In the genomic region with DNA sequence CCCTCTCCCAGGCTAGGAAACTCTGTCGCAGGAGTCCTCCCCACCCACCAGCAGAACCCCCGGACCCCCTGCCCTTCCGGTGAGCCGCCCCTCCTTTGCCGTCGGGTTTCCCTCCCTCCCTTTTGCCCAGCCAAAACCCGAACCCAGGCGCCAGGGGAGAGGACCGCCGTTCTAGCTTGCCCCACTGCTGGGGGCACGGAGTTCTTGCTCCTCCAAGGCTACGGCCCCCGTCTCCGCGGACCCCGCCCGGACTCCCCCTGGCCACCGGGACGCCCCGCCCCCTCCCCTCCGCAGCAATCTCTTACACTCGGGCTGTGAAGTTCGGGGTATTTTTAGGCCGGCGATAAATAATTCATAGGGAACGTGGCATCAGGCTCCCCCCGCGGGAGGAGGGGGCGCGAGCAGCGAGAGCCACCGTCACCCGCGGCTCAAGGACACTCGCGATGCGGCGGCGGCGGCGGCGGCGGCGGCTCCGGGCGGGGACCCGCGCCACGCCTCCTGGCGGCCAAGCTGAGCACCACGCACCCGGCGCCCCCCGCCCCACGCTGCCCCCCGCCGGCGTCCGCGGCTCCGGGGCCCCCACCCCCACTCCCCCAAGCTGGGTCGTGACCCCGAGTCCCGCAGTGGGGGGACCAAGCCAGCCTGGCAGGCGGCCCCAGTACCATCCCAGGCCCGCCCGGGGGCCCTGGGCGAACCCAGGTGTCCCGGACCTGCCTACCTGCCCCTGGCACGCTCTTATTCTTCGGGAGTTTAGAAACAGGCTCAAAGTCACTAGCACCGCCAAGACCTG, we compare ENCODE assay signal across 8 cellular contexts. TPM values are rescaled to one million over a fixed set of nuclear protein-coding genes. Genes with fewer than 3 reads are reported as not detected.
DNase-seq lines count a peak whose midpoint lies in the region; ATAC-seq and TF ChIP-seq lines count a peak whose summit lies in the region.

Gene GRIN2C (minus strand): TSS at position 447 of the 790 bp plus-strand sequence. CDS start 4,793 bp downstream, outside the sequence.

- no peak within 1 kb of the TSS for H3K27ac Mint-ChIP-seq in GM23338
- peak within 1 kb of the TSS in 1 of 2 donors; percentile 35 for H3K27ac Mint-ChIP-seq in effector memory CD8-positive, alpha-beta T cell

- H3K27ac ChIP-seq in GM23338 (ENCODE audit: low read depth), result no peak within 1 kb of the TSS
- H3K27ac ChIP-seq in smooth muscle cell (ENCODE audit: low read depth), result no peak within 1 kb of the TSS

- H3K27me3 ChIP-seq in GM23338 (ENCODE audit: insufficient read depth) (peaks cover 77% of the 10 kb centered on the region), smooth muscle cell (ENCODE audit: low read depth) (peaks cover 76% of the 10 kb centered on the region)

- H3K9ac ChIP-seq in smooth muscle cell (ENCODE audit: low read depth), result no peak within 1 kb of the TSS

- H3K4me1 ChIP-seq in GM23338 (ENCODE audit: insufficient read depth) (peaks cover 4% of the 10 kb centered on the region; the same call in 1 of the 2 replicates), smooth muscle cell (ENCODE audit: low read depth) (peaks cover 6% of the 10 kb centered on the region)

- DNase-seq in GM23338 (ENCODE audit: low spot score), result no peak
- peak in 3 of 5 experiments; percentile 10 to 35 (median 31) for DNase-seq in T-helper 2 cell
- peak in 2 of 3 experiments; percentile 32 to 35 for DNase-seq in effector memory CD8-positive, alpha-beta T cell
- no peak for DNase-seq in smooth muscle cell (lab: John Stamatoyannopoulos, UW; ENCODE audit: unreplicated experiment)
- DNase-seq in GM19238 (ENCODE audit: insufficient read length, low spot score), result no peak
- no peak for DNase-seq in effector CD8-positive, alpha-beta T cell (lab: John Stamatoyannopoulos, UW)
- no peak for DNase-seq in middle frontal gyrus (ENCODE audit: extremely low spot score, low spot score)

- 3% methylated on average over 19 of the region's 72 CpGs for WGBS in smooth muscle cell (ENCODE audit: low lambda C conversion rate)

- peak within 1 kb of the TSS; percentile 32; the same call in 1 of the 2 replicates for H2AFZ ChIP-seq in GM23338
- H2AFZ ChIP-seq in smooth muscle cell (ENCODE audit: low read depth), result no peak within 1 kb of the TSS

- ATAC-seq in GM23338, result peak; percentile 2
- peak; percentile 43 for ATAC-seq in effector memory CD8-positive, alpha-beta T cell (replicated peaks)
- ATAC-seq in HG03108 (IDR thresholded peaks at IDR 0.05; ENCODE audit: unreplicated experiment), result no peak

- H3K4me2 ChIP-seq in GM23338 (peak within 1 kb of the TSS; percentile 84), smooth muscle cell (peak within 1 kb of the TSS; percentile 75)

- H3K4me3 ChIP-seq in GM23338 (peak within 1 kb of the TSS; percentile 60), smooth muscle cell (peak within 1 kb of the TSS; percentile 37)

- no peaks in the 10 kb centered on the region for H3K36me3 ChIP-seq in GM23338 (ENCODE audit: insufficient read depth)
- H3K36me3 ChIP-seq in smooth muscle cell (ENCODE audit: low read depth), result no peaks in the 10 kb centered on the region

- H3F3A ChIP-seq in GM23338 (replicated peaks; ENCODE audit: low read depth) (peaks cover 8% of the 10 kb centered on the region; the same call in 1 of the 2 replicates), smooth muscle cell (ENCODE audit: low read depth) (no peaks in the 10 kb centered on the region)

- H3K4me3 Mint-ChIP-seq in GM23338, result peak within 1 kb of the TSS; percentile 68
- peak within 1 kb of the TSS; percentile 69 to 73 for H3K4me3 Mint-ChIP-seq in effector memory CD8-positive, alpha-beta T cell

- 0 out of 3 replicates have a peak, but pooled peaks cover 5% of the 10 kb centered on the region for H3K36me3 Mint-ChIP-seq in GM23338 (ENCODE audit: low read depth)
- peaks cover 5% of the 10 kb centered on the region for H3K36me3 Mint-ChIP-seq in effector memory CD8-positive, alpha-beta T cell (ENCODE audit: insufficient read depth)

- H3K9me3 ChIP-seq in smooth muscle cell (replicated peaks; ENCODE audit: low read depth), result no peaks in the 10 kb centered on the region

- TF ChIP-seq CTCF in GM23338 (conservative IDR thresholded peaks at IDR 0.05; ENCODE audit: low read depth in 2 of 2), result peak; percentile 21 to 40; a peak in 2 of 4 replicates
- peak; percentile 46 for TF ChIP-seq CTCF in smooth muscle cell (IDR thresholded peaks at IDR 0.05; ENCODE audit: borderline replicate concordance, insufficient read depth, poor library complexity, severe bottlenecking)

- no peaks in the 10 kb centered on the region for H3K9me3 Mint-ChIP-seq in GM23338
- H3K9me3 Mint-ChIP-seq in effector memory CD8-positive, alpha-beta T cell, result no peaks in the 10 kb centered on the region

- H3K79me2 ChIP-seq in GM23338 (replicated peaks; ENCODE audit: insufficient read depth) (no peaks in the 10 kb centered on the region), smooth muscle cell (ENCODE audit: low read depth) (no peaks in the 10 kb centered on the region)

- H3K9me2 ChIP-seq in GM23338 (ENCODE audit: insufficient read depth), result no peaks in the 10 kb centered on the region

- no peaks in the 10 kb centered on the region; the same call in 1 of the 2 replicates for H4K20me1 ChIP-seq in GM23338 (replicated peaks; ENCODE audit: insufficient read depth)
- H4K20me1 ChIP-seq in smooth muscle cell (ENCODE audit: low read depth), result peaks cover 3% of the 10 kb centered on the region

- peaks cover 73% of the 10 kb centered on the region for H3K27me3 Mint-ChIP-seq in GM23338 (ENCODE audit: insufficient read depth, low read depth, poor library complexity)
- peaks cover 66 to 75% of the 10 kb centered on the region in 2 donors for H3K27me3 Mint-ChIP-seq in effector memory CD8-positive, alpha-beta T cell

- peaks cover 4% of the 10 kb centered on the region for H3K4me1 Mint-ChIP-seq in GM23338
- H3K4me1 Mint-ChIP-seq in effector memory CD8-positive, alpha-beta T cell (ENCODE audit: low read depth in 2 of 2), result peaks cover 7 to 13% of the 10 kb centered on the region in 2 donors

TF ChIP-seq in GM23338, 12 proteins besides CTCF, POLR2A, EP300 and RAD21 (continues in another document):
- TF ChIP-seq ZNF331 (CRISPR knock-in tag; IDR thresholded peaks at IDR 0.05; ENCODE audit: low read depth) (no peak), EZH2phosphoT487 (IDR thresholded peaks at IDR 0.05; ENCODE audit: unreplicated experiment) (no peak), NANOG (IDR thresholded peaks at IDR 0.05; ENCODE audit: borderline replicate concordance) (no peak), ZNF114 (CRISPR knock-in tag; IDR thresholded peaks at IDR 0.05) (no peak), CREB1 (CRISPR knock-in tag; IDR thresholded peaks at IDR 0.05; ENCODE audit: low read depth) (no peak)
- TF ChIP-seq, protein P1, sequence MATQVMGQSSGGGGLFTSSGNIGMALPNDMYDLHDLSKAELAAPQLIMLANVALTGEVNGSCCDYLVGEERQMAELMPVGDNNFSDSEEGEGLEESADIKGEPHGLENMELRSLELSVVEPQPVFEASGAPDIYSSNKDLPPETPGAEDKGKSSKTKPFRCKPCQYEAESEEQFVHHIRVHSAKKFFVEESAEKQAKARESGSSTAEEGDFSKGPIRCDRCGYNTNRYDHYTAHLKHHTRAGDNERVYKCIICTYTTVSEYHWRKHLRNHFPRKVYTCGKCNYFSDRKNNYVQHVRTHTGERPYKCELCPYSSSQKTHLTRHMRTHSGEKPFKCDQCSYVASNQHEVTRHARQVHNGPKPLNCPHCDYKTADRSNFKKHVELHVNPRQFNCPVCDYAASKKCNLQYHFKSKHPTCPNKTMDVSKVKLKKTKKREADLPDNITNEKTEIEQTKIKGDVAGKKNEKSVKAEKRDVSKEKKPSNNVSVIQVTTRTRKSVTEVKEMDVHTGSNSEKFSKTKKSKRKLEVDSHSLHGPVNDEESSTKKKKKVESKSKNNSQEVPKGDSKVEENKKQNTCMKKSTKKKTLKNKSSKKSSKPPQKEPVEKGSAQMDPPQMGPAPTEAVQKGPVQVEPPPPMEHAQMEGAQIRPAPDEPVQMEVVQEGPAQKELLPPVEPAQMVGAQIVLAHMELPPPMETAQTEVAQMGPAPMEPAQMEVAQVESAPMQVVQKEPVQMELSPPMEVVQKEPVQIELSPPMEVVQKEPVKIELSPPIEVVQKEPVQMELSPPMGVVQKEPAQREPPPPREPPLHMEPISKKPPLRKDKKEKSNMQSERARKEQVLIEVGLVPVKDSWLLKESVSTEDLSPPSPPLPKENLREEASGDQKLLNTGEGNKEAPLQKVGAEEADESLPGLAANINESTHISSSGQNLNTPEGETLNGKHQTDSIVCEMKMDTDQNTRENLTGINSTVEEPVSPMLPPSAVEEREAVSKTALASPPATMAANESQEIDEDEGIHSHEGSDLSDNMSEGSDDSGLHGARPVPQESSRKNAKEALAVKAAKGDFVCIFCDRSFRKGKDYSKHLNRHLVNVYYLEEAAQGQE (IDR thresholded peaks at IDR 0.05; ENCODE audit: unreplicated experiment), result no peak
- TF ChIP-seq, protein P2, sequence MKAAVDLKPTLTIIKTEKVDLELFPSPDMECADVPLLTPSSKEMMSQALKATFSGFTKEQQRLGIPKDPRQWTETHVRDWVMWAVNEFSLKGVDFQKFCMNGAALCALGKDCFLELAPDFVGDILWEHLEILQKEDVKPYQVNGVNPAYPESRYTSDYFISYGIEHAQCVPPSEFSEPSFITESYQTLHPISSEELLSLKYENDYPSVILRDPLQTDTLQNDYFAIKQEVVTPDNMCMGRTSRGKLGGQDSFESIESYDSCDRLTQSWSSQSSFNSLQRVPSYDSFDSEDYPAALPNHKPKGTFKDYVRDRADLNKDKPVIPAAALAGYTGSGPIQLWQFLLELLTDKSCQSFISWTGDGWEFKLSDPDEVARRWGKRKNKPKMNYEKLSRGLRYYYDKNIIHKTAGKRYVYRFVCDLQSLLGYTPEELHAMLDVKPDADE (IDR thresholded peaks at IDR 0.05), result no peak

RNA-seq across cellular contexts. Expression of gene GRIN2C, which starts in this region (rescaled TPM):
- 0.10 TPM in 1 of 2 replicates, not detected in the other for total RNA-seq in GM23338 (2014; rRNA removed; shearing (Covaris generic))
- polyA plus RNA-seq in GM23338 (2016; fragmentation: Nextera tagmentation; extraction: Ambion mirVana) (0.07 and 0.19 TPM in 2 replicates), smooth muscle cell (0.30 and 0.32 TPM in 2 replicates)
- total RNA-seq in smooth muscle cell, result 0.13 TPM in 2 replicates

Comparison
In these comparisons a context has a peak if more than half of its experiments do, and no peak if none do; other contexts are left out.
1. Peak in ATAC-seq, H3K4me3 ChIP-seq and H3K4me2 ChIP-seq in GM23338; RNA of the gene not detected or under 1 TPM.
2. DNase-seq: peak in T-helper 2 cell (3 of 5) and effector memory CD8-positive, alpha-beta T cell (2 of 3); none in GM23338 (single experiment), smooth muscle cell (single experiment), GM19238 (single experiment), effector CD8-positive, alpha-beta T cell (single experiment) and middle frontal gyrus (single experiment).